8 cellular contexts compared by ENCODE assay signal in genomic region chr2:231960810-231961348, GRCh38.
DNase-seq lines count a peak whose midpoint lies in the region; TF ChIP-seq lines count a peak whose summit lies in the region.

No MANE protein-coding gene starts in this region.

- H3K36me3 ChIP-seq in KOPT-K1 (ENCODE audit: insufficient read depth, low read length), result no peaks in the 10 kb centered on the region
- no peaks in the 10 kb centered on the region for H3K36me3 ChIP-seq in effector memory CD4-positive, alpha-beta T cell (ENCODE audit: control insufficient read depth, insufficient read depth, low read length)
- H3K36me3 ChIP-seq in neuron (ENCODE audit: insufficient read depth, low read length), result no peaks in the 10 kb centered on the region

- no peak for DNase-seq in effector memory CD4-positive, alpha-beta T cell
- DNase-seq in GM10266 (ENCODE audit: extremely low spot score) (no peak), kidney glomerular epithelial cell (lab: John Stamatoyannopoulos, UW) (no peak), NCI-H2227 treated with DMSO at 0.1 percent for 48 hours (lab: John Stamatoyannopoulos, UW) (no peak), GF-D8 (lab: John Stamatoyannopoulos, UW) (no peak)

- H3K27me3 ChIP-seq in effector memory CD4-positive, alpha-beta T cell (replicated peaks; ENCODE audit: control insufficient read depth, insufficient read depth, low read length, poor library complexity, severe bottlenecking), result no peaks in the 10 kb centered on the region
- H3K27me3 ChIP-seq in neuron (ENCODE audit: insufficient read depth, low read length), result no peaks in the 10 kb centered on the region

- no peak for TF ChIP-seq CTCF in GM12875 (IDR thresholded peaks at IDR 0.05; ENCODE audit: borderline replicate concordance, insufficient read depth, low read depth, low read length)
- TF ChIP-seq CTCF in GM10266 (IDR thresholded peaks at IDR 0.05; ENCODE audit: control insufficient read depth, insufficient read depth, low read depth, missing control alignments), result no peak

- H3K4me1 ChIP-seq in effector memory CD4-positive, alpha-beta T cell (ENCODE audit: control insufficient read depth, insufficient read depth, low read length, poor library complexity, severe bottlenecking), result peaks cover 4% of the 10 kb centered on the region
- H3K4me1 ChIP-seq in neuron (ENCODE audit: insufficient read depth, low read length), result peaks cover 21% of the 10 kb centered on the region

- peak overlapping the region; percentile 83 for H2AFZ ChIP-seq in neuron (ENCODE audit: low read depth, low read length)

- H3K27ac ChIP-seq in KOPT-K1 (ENCODE audit: low read depth, low read length, poor library complexity, severe bottlenecking), result peak overlapping the region; percentile 76
- peak overlapping the region; percentile 62 for H3K27ac ChIP-seq in effector memory CD4-positive, alpha-beta T cell (ENCODE audit: insufficient read depth, low read length, poor library complexity, severe bottlenecking)

- H3K4me3 ChIP-seq in GM12875 (ENCODE audit: low read depth, low read length), result peak overlapping the region; percentile 74
- H3K4me3 ChIP-seq in effector memory CD4-positive, alpha-beta T cell (ENCODE audit: insufficient read depth, low read depth, low read length, poor library complexity, severe bottlenecking), result peak overlapping the region; percentile 72
- H3K4me3 ChIP-seq in neuron (ENCODE audit: low read length), result peak overlapping the region; percentile 85

- H3K9me3 ChIP-seq in KOPT-K1 (ENCODE audit: insufficient read depth, low read length, poor library complexity, severe bottlenecking), result no peaks in the 10 kb centered on the region
- H3K9me3 ChIP-seq in effector memory CD4-positive, alpha-beta T cell (ENCODE audit: control insufficient read depth, low read length), result no peaks in the 10 kb centered on the region
- H3K9me3 ChIP-seq in neuron (ENCODE audit: low read length), result no peaks in the 10 kb centered on the region
